Comparison of ENCODE assay signal across 2 cellular contexts in genomic region chr9:98730914-98731313, GRCh38.
TF ChIP-seq lines count a peak whose summit lies in the region.

No MANE protein-coding gene starts in this region.

TF ChIP-seq in GM23338, 12 proteins besides CTCF, POLR2A, EP300 and RAD21:
- TF ChIP-seq ZNF462 (CRISPR knock-in tag; IDR thresholded peaks at IDR 0.05), result no peak
- no peak for TF ChIP-seq EZH2phosphoT487 (IDR thresholded peaks at IDR 0.05; ENCODE audit: unreplicated experiment)
- TF ChIP-seq REST (IDR thresholded peaks at IDR 0.05; ENCODE audit: unreplicated experiment), result no peak
- TF ChIP-seq CREB1 (CRISPR knock-in tag; IDR thresholded peaks at IDR 0.05; ENCODE audit: low read depth), result no peak
- TF ChIP-seq ZNF331 (CRISPR knock-in tag; IDR thresholded peaks at IDR 0.05; ENCODE audit: low read depth), result no peak
- TF ChIP-seq JUNB (IDR thresholded peaks at IDR 0.05; ENCODE audit: unreplicated experiment), result no peak
- no peak for TF ChIP-seq ETS1 (IDR thresholded peaks at IDR 0.05)
- TF ChIP-seq EZH2 (IDR thresholded peaks at IDR 0.05; ENCODE audit: low read depth, unreplicated experiment), result no peak
- TF ChIP-seq NANOG (IDR thresholded peaks at IDR 0.05; ENCODE audit: borderline replicate concordance), result no peak

TF ChIP-seq in GM12878, 131 proteins besides CTCF, POLR2A, EP300 and RAD21:
- TF ChIP-seq ATF2 (IDR thresholded peaks at IDR 0.05; ENCODE audit: low read length) (no peak), RBBP5 (conservative IDR thresholded peaks at IDR 0.05) (no peak), SREBF1 (IDR thresholded peaks at IDR 0.05; ENCODE audit: low read length) (no peak), ZBTB40 (IDR thresholded peaks at IDR 0.05; ENCODE audit: borderline replicate concordance) (no peak), CBFB (IDR thresholded peaks at IDR 0.05; ENCODE audit: low read depth) (no peak), PML (IDR thresholded peaks at IDR 0.05; ENCODE audit: low read length) (no peak), ZNF24 (IDR thresholded peaks at IDR 0.05) (no peak), ATF3 (IDR thresholded peaks at IDR 0.05; ENCODE audit: borderline replicate concordance, extremely low read depth, low read depth, low read length) (no peak), ASH2L (IDR thresholded peaks at IDR 0.05; ENCODE audit: borderline replicate concordance, low read depth) (no peak), EED (IDR thresholded peaks at IDR 0.05; ENCODE audit: low read depth) (no peak), FOXM1 (IDR thresholded peaks at IDR 0.05; ENCODE audit: low read depth, low read length) (no peak), RELA (IDR thresholded peaks at IDR 0.05; ENCODE audit: borderline replicate concordance, partially characterized antibody) (no peak), ZSCAN29 (IDR thresholded peaks at IDR 0.05) (no peak), CHD2 (IDR thresholded peaks at IDR 0.05; ENCODE audit: borderline replicate concordance, low read depth, low read length) (no peak), USF1 (IDR thresholded peaks at IDR 0.05; ENCODE audit: borderline replicate concordance, extremely low read length, insufficient read depth, low read depth, low read length) (no peak), NR2C1 (IDR thresholded peaks at IDR 0.05) (no peak), ZNF274 (IDR thresholded peaks at IDR 0.05; ENCODE audit: insufficient read depth, insufficient read length) (no peak), NFIC (IDR thresholded peaks at IDR 0.05; ENCODE audit: low read depth, low read length) (no peak), LARP7 (IDR thresholded peaks at IDR 0.05) (no peak), MYC (IDR thresholded peaks at IDR 0.05; ENCODE audit: insufficient read depth, insufficient read length, insufficient replicate concordance, low read length, severe bottlenecking) (no peak)
